Comparison of ENCODE assay signal across 8 cellular contexts in the genomic region with DNA sequence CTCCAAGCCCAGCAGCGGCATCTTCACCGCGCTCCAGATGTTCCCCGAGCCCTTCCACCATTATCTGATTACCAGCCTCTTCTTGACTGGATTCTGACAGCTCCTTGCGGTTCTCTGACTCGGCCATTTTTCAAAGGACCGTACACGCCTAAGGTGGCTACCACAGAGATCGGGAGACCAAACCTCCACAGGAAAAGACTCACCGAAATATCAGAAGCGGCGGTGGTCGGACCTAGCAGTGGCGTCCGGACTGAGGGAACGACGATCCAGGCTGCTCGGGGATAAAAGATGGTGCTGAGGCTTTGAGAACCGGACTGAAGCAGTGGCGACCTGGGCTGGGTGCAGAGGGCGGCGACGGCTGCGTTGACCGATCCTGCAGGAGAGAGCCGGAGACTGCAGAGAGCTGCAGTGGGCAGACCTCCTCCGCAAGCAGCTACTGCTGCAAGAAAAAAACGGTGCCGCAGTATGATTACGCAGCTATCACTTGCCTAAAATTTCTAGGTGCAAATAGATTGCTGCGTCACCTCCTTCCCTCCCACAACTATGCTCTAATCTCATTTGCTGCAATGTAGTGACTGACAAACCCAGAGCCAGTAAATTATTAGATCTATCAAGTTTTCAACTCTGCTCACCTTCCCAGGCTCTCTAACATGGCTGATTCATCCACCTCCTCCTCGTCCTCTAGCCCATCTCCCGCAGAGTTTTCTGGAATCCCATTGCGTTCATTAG. TPM values are rescaled to one million over a fixed set of nuclear protein-coding genes. Genes with fewer than 3 reads are reported as not detected.
A peak's percentile ranks its signal among the peaks of the same experiment; 100 is the strongest.
DNase-seq lines count a peak whose midpoint lies in the region; ATAC-seq and TF ChIP-seq lines count a peak whose summit lies in the region.

A gene with protein sequence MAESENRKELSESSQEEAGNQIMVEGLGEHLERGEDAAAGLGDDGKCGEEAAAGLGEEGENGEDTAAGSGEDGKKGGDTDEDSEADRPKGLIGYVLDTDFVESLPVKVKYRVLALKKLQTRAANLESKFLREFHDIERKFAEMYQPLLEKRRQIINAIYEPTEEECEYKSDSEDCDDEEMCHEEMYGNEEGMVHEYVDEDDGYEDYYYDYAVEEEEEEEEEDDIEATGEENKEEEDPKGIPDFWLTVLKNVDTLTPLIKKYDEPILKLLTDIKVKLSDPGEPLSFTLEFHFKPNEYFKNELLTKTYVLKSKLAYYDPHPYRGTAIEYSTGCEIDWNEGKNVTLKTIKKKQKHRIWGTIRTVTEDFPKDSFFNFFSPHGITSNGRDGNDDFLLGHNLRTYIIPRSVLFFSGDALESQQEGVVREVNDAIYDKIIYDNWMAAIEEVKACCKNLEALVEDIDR (minus strand): TSS at position 486 of the 729 bp plus-strand sequence. CDS start 359 bp downstream, at position 127.

- H3K4me1 ChIP-seq in SK-N-SH (ENCODE audit: control insufficient read depth in 1 of 2, insufficient read depth in 2 of 2, low read depth in 1 of 2, low read length in 1 of 2) (no peaks in the 10 kb centered on the region; a peak in 1 of 4 replicates), iPS-18a (ENCODE audit: control insufficient read depth, low read depth, low read length) (no peaks in the 10 kb centered on the region)

- TF ChIP-seq EP300 in SK-N-SH (IDR thresholded peaks at IDR 0.05; ENCODE audit: borderline replicate concordance in 1 of 2, low read depth in 1 of 2, low read length in 1 of 2) = no peak

- H3K9me2 ChIP-seq in SK-N-SH = no peaks in the 10 kb centered on the region

- H3K79me2 ChIP-seq in SK-N-SH (ENCODE audit: insufficient read depth) = no peaks in the 10 kb centered on the region

- no peaks in the 10 kb centered on the region for H3K36me3 Mint-ChIP-seq in brain

- no peaks in the 10 kb centered on the region for H3K36me3 ChIP-seq in SK-N-SH (replicated peaks in 1 of 2; ENCODE audit: control insufficient read depth in 1 of 2, insufficient read depth in 2 of 2, low read length in 1 of 2)
- H3K36me3 ChIP-seq in iPS-18a (ENCODE audit: control insufficient read depth, low read depth, low read length) = no peaks in the 10 kb centered on the region

- peaks cover 10% of the 10 kb centered on the region for H3K27me3 Mint-ChIP-seq in brain

- H3K27ac ChIP-seq in SK-N-SH (ENCODE audit: low read depth in 2 of 2, low read length in 1 of 2) (no peak within 1 kb of the TSS), iPS-18a (ENCODE audit: low read length) (no peak within 1 kb of the TSS)

- CTCF ChIA-PET in SK-N-SH (lab: Yijun Ruan, JAX) = no interaction called here

- H3K4me3 ChIP-seq in SK-N-SH (ENCODE audit: low read depth in 2 of 2, low read length in 1 of 2) (peak within 1 kb of the TSS; percentile 51 to 65), iPS-18a (ENCODE audit: low read length) (peak within 1 kb of the TSS; percentile 75)

- peak within 1 kb of the TSS; percentile 90 for H2AFZ ChIP-seq in SK-N-SH (ENCODE audit: low read depth)

- TF ChIP-seq CTCF in GM10266 (IDR thresholded peaks at IDR 0.05; ENCODE audit: control insufficient read depth, insufficient read depth, low read depth, missing control alignments) (no peak), SK-N-SH (IDR thresholded peaks at IDR 0.05) (no peak), brain (conservative IDR thresholded peaks at IDR 0.05) (no peak)

- H3K4me2 ChIP-seq in SK-N-SH = peak within 1 kb of the TSS; percentile 74

- H3K4me3 Mint-ChIP-seq in brain = peak within 1 kb of the TSS; percentile 87 to 96 (median 94)

- POLR2A ChIA-PET in SK-N-SH (lab: Yijun Ruan, JAX) = no interaction called here

- ATAC-seq in HG02759 (IDR thresholded peaks at IDR 0.05; ENCODE audit: unreplicated experiment) = peak; percentile 91
- ATAC-seq in sciatic nerve = peak; percentile 96

- H3K27me3 ChIP-seq in SK-N-SH (ENCODE audit: insufficient read depth) (peaks cover 5% of the 10 kb centered on the region), iPS-18a (ENCODE audit: control insufficient read depth, insufficient read depth, low read length) (no peaks in the 10 kb centered on the region)

- peaks cover 0 to 2% (median 0%) of the 10 kb centered on the region in 5 experiments for H3K9me3 Mint-ChIP-seq in brain

- 7% methylated on average over 27 of the region's 34 CpGs for WGBS in SK-N-SH (ENCODE audit: low lambda C conversion rate)

- no peaks in the 10 kb centered on the region for H4K20me1 ChIP-seq in SK-N-SH (ENCODE audit: insufficient read depth)

- H3K9ac ChIP-seq in SK-N-SH (peak within 1 kb of the TSS; percentile 24; the same call in 1 of the 2 replicates), iPS-18a (ENCODE audit: low read length) (peak within 1 kb of the TSS; percentile 48)

- intact Hi-C loops in sciatic nerve (cut with DNase I) = no loop called here

- peak within 1 kb of the TSS; percentile 57 to 92 (median 90) for H3K27ac Mint-ChIP-seq in brain

- TF ChIP-seq RAD21 in SK-N-SH (IDR thresholded peaks at IDR 0.05; ENCODE audit: low read length) = no peak

- DNase-seq in GM10266 (ENCODE audit: extremely low spot score) (peak; percentile 7), SK-N-SH (no peak), sciatic nerve (ENCODE audit: low spot score) (peak; percentile 58), GF-D8 (lab: John Stamatoyannopoulos, UW) (no peak), germinal center (ENCODE audit: low spot score) (no peak)

- H3K9me3 ChIP-seq in SK-N-SH = no peaks in the 10 kb centered on the region
- peaks cover 9% of the 10 kb centered on the region for H3K9me3 ChIP-seq in iPS-18a (ENCODE audit: control insufficient read depth, low read depth, low read length)

- H3K4me1 Mint-ChIP-seq in brain = no peaks in the 10 kb centered on the region

- no peaks in the 10 kb centered on the region for H3F3A ChIP-seq in SK-N-SH (replicated peaks; ENCODE audit: insufficient read depth)

TF ChIP-seq in SK-N-SH, 30 proteins besides CTCF, POLR2A, EP300 and RAD21:
- TF ChIP-seq, protein P1, sequence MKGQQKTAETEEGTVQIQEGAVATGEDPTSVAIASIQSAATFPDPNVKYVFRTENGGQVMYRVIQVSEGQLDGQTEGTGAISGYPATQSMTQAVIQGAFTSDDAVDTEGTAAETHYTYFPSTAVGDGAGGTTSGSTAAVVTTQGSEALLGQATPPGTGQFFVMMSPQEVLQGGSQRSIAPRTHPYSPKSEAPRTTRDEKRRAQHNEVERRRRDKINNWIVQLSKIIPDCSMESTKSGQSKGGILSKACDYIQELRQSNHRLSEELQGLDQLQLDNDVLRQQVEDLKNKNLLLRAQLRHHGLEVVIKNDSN (IDR thresholded peaks at IDR 0.05; ENCODE audit: borderline replicate concordance, low read depth) = no peak
- TF ChIP-seq RXRA (IDR thresholded peaks at IDR 0.05; ENCODE audit: borderline replicate concordance, low read depth) (no peak), YY1 (IDR thresholded peaks at IDR 0.05; ENCODE audit: low read depth) (no peak), CHD2 (IDR thresholded peaks at IDR 0.05; ENCODE audit: low read length, partially characterized antibody) (no peak), SIN3A (IDR thresholded peaks at IDR 0.05; ENCODE audit: borderline replicate concordance, low read depth, low read length) (no peak), MEF2A (IDR thresholded peaks at IDR 0.05; ENCODE audit: borderline replicate concordance, low read depth) (no peak), TEAD4 (IDR thresholded peaks at IDR 0.05; ENCODE audit: borderline replicate concordance, insufficient read depth) (no peak), SMC3 (IDR thresholded peaks at IDR 0.05; ENCODE audit: low read depth, low read length) (no peak)
- TF ChIP-seq, protein P2, sequence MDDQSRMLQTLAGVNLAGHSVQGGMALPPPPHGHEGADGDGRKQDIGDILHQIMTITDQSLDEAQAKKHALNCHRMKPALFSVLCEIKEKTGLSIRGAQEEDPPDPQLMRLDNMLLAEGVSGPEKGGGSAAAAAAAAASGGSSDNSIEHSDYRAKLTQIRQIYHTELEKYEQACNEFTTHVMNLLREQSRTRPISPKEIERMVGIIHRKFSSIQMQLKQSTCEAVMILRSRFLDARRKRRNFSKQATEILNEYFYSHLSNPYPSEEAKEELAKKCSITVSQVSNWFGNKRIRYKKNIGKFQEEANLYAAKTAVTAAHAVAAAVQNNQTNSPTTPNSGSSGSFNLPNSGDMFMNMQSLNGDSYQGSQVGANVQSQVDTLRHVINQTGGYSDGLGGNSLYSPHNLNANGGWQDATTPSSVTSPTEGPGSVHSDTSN (IDR thresholded peaks at IDR 0.05) = peak; percentile 80

RNA-seq across cellular contexts. Expression of the gene that starts here (rescaled TPM):
- polyA plus RNA-seq in SK-N-SH (2012; rRNA removed) (0.12 and 0.19 TPM in 2 replicates), brain (ENCODE audit: insufficient read depth, low read depth, low replicate concordance) (14.1 TPM)
- 0.18 and 0.36 TPM in 2 replicates for polyA plus RNA-seq in SK-N-SH (2012; cell fraction: cytosol; rRNA removed)
- polyA plus RNA-seq in SK-N-SH (2012; cell fraction: nucleus; rRNA removed) = 0.07 and 0.21 TPM in 2 replicates
- 7.9 TPM for total RNA-seq in sciatic nerve

Comparison
In these comparisons a context has a peak if more than half of its experiments do, and no peak if none do; other contexts are left out.
1. RNA of the gene that starts here (polyA plus RNA-seq): 14.1 TPM in brain (single experiment); 0.07 to 0.36 TPM in SK-N-SH; every median in the first group is over 10 times any median in the second.
2. DNase-seq: peak in GM10266 (single experiment) and sciatic nerve (single experiment); none in SK-N-SH (single experiment), GF-D8 (single experiment) and germinal center (single experiment).